Comparison of ENCODE assay signal across 8 cellular contexts in genomic region chr16:17070882-17071592, GRCh38.
DNase-seq lines count a peak whose midpoint lies in the region; ATAC-seq and TF ChIP-seq lines count a peak whose summit lies in the region.

No MANE protein-coding gene starts in this region.

- TF ChIP-seq CTCF in CD14-positive monocyte (IDR thresholded peaks at IDR 0.05): no peak
- no peak for TF ChIP-seq CTCF in RWPE1 (conservative IDR thresholded peaks at IDR 0.05; ENCODE audit: low read depth)

- POLR2A ChIA-PET in RWPE1 (lab: Yijun Ruan, JAX; ENCODE audit: low non-redundant PET): interaction anchor here (0.6 kb wide), 1 partner anchor 74 kb away, joined by 3 read pairs; no protein-coding TSS in a partner anchor

- peak overlapping the region; percentile 60 to 82 for H3K4me3 Mint-ChIP-seq in CD14-positive monocyte

- H3K36me3 ChIP-seq in mesendoderm (ENCODE audit: control insufficient read depth, insufficient read depth, low read length): no peaks in the 10 kb centered on the region

- H4K8ac ChIP-seq in mesendoderm (ENCODE audit: low read depth, low read length): no peak overlapping the region

- no peak overlapping the region for H3K56ac ChIP-seq in mesendoderm (ENCODE audit: low read length)

- no peak overlapping the region for H3K18ac ChIP-seq in mesendoderm (ENCODE audit: low read length)

- no peak overlapping the region for H2BK15ac ChIP-seq in mesendoderm (replicated peaks; ENCODE audit: low read depth)

- no peaks in the 10 kb centered on the region for H3K27me3 Mint-ChIP-seq in CD14-positive monocyte (ENCODE audit: low read depth in 3 of 3)

- no peaks in the 10 kb centered on the region for H3K79me2 ChIP-seq in mesendoderm (ENCODE audit: control insufficient read depth, insufficient read depth, low read length)

- no peaks in the 10 kb centered on the region for H3K4me1 ChIP-seq in mesendoderm (ENCODE audit: control insufficient read depth, low read depth, low read length)

- no peaks in the 10 kb centered on the region for H3K36me3 Mint-ChIP-seq in CD14-positive monocyte

- H3K4me2 ChIP-seq in mesendoderm (ENCODE audit: low read length): peak overlapping the region; percentile 19

- WGBS in mesendoderm (ENCODE audit: extremely low coverage, insufficient coverage, low lambda C conversion rate): no CpG with 5 or more reads among the region's 16 CpGs

- peak overlapping the region; percentile 63 to 91 (median 86) for H3K27ac Mint-ChIP-seq in CD14-positive monocyte

- no peaks in the 10 kb centered on the region for H3K27me3 ChIP-seq in mesendoderm (ENCODE audit: insufficient read depth, low read length, poor library complexity)

- CTCF ChIA-PET in RWPE1 (lab: Yijun Ruan, JAX): no interaction called here

- no peaks in the 10 kb centered on the region for H3K79me1 ChIP-seq in mesendoderm (ENCODE audit: low read length)

- H3K4me3 ChIP-seq in mesendoderm (ENCODE audit: low read length): no peak overlapping the region

- intact Hi-C loops in CD14-positive monocyte (cut with micrococcal nuclease): no loop called here

- no peak overlapping the region for H2AK5ac ChIP-seq in mesendoderm (ENCODE audit: low read length)

- DNase-seq in CD14-positive monocyte (ENCODE audit: low spot score): peak; percentile 61
- DNase-seq in RWPE1 (ENCODE audit: low spot score): peak; percentile 8
- DNase-seq in activated gamma-delta T cell treated with anti-CD3 and anti-CD28 coated beads, Interleukin-2, amount 50 U/mL, for 16 hours (ENCODE audit: low read depth): peak; percentile 50
- DNase-seq in mesendoderm: peak; percentile 48
- DNase-seq in stimulated activated CD8-positive, alpha-beta memory T cell treated with anti-CD3 and anti-CD28 coated beads, Interleukin-7, amount 100 ng/mL, for 48 hours (ENCODE audit: extremely low read depth in 1 of 2, low read depth in 1 of 2): peak; percentile 46 to 64
- DNase-seq in H4 (ENCODE audit: low spot score): no peak

- ATAC-seq in GM19463 (IDR thresholded peaks at IDR 0.05; ENCODE audit: unreplicated experiment) (peak; percentile 74), HG03558 (IDR thresholded peaks at IDR 0.05; ENCODE audit: extremely low read depth, unreplicated experiment) (peak; percentile 28)

- H3K4ac ChIP-seq in mesendoderm (ENCODE audit: low read depth, low read length): no peak overlapping the region

- no peak overlapping the region for H3K9ac ChIP-seq in mesendoderm (ENCODE audit: low read length)

- H3K23ac ChIP-seq in mesendoderm (ENCODE audit: low read length): no peak overlapping the region

- H3K4me1 Mint-ChIP-seq in CD14-positive monocyte: peaks cover 40% of the 10 kb centered on the region

- no peak overlapping the region for H2BK120ac ChIP-seq in mesendoderm (ENCODE audit: low read depth, low read length)

- H3K9me3 Mint-ChIP-seq in CD14-positive monocyte: peaks cover 0 to 6% (median 0%) of the 10 kb centered on the region in 7 donors

- H4K5ac ChIP-seq in mesendoderm (ENCODE audit: low read length): no peak overlapping the region

- no peak overlapping the region for H2BK5ac ChIP-seq in mesendoderm (ENCODE audit: low read length)

- H3K27ac ChIP-seq in RWPE1: peak overlapping the region; percentile 83
- no peak overlapping the region for H3K27ac ChIP-seq in mesendoderm (ENCODE audit: low read depth, low read length)
